ENCODE assay signal across 8 cellular contexts in genomic region chr21:15552914-15553491, GRCh38.
DNase-seq lines count a peak whose midpoint lies in the region; ATAC-seq and TF ChIP-seq lines count a peak whose summit lies in the region.
"Had no signal": no experiment of that assay in that cellular context is flagged by ENCODE, and none has a peak within 500 bp of the region (broad histone marks: within the 10 kb centered on the region; RNA-seq: fewer than 3 reads in every experiment).

No MANE protein-coding gene starts in this region.

- H3K27ac Mint-ChIP-seq in endodermal cell (no peak overlapping the region), progenitor cell of endocrine pancreas (no peak overlapping the region)

- H3K4me3 Mint-ChIP-seq in endodermal cell (no peak overlapping the region), progenitor cell of endocrine pancreas (ENCODE audit: low read depth) (no peak overlapping the region)

- ATAC-seq in HG03039 (IDR thresholded peaks at IDR 0.05; ENCODE audit: unreplicated experiment), result no peak
- no peak for ATAC-seq in GM21526 (IDR thresholded peaks at IDR 0.05; ENCODE audit: low FRiP score, unreplicated experiment)

- H3K27me3 ChIP-seq in endodermal cell (ENCODE audit: control insufficient read depth, insufficient read depth, low read length, poor library complexity, severe bottlenecking), result no peaks in the 10 kb centered on the region

- H3K9me3 ChIP-seq in endodermal cell (ENCODE audit: control insufficient read depth, low read length), result peaks cover 16% of the 10 kb centered on the region

- H3K9me3 Mint-ChIP-seq in endodermal cell (peaks cover 12% of the 10 kb centered on the region), progenitor cell of endocrine pancreas (ENCODE audit: low read depth) (peaks cover 4% of the 10 kb centered on the region)

- H3K36me3 Mint-ChIP-seq in endodermal cell (ENCODE audit: low read depth) (no peaks in the 10 kb centered on the region), progenitor cell of endocrine pancreas (ENCODE audit: insufficient read depth) (no peaks in the 10 kb centered on the region)

- WGBS in endodermal cell (ENCODE audit: insufficient coverage in 1 of 2, insufficient read length in 1 of 2), 2 experiments, result 74 to 75% methylated on average over 2 to 3 of the region's 3 CpGs

- no peak overlapping the region for H3K27ac ChIP-seq in endodermal cell (ENCODE audit: low read depth, low read length)

- DNase-seq in GM12864 (ENCODE audit: low read depth), result no peak
- DNase-seq in NCI-H226, result peak; percentile 23
- no peak for DNase-seq in endodermal cell
- no peak for DNase-seq in progenitor cell of endocrine pancreas (ENCODE audit: low spot score, unreplicated experiment)
- DNase-seq in effector CD8-positive, alpha-beta T cell (lab: John Stamatoyannopoulos, UW), result no peak
- DNase-seq: T-helper 9 cell had no signal

- H3K4me1 Mint-ChIP-seq in endodermal cell (peaks cover 6% of the 10 kb centered on the region), progenitor cell of endocrine pancreas (ENCODE audit: low read depth) (no peaks in the 10 kb centered on the region)

- no peak overlapping the region for H3K9ac ChIP-seq in endodermal cell (ENCODE audit: extremely low read depth, low read length, poor library complexity, severe bottlenecking)

- TF ChIP-seq CTCF in GM12864 (IDR thresholded peaks at IDR 0.05; ENCODE audit: low read depth, low read length, missing control alignments), result peak; percentile 9
- peak; percentile 79 for TF ChIP-seq CTCF in endodermal cell (conservative IDR thresholded peaks at IDR 0.05)
- TF ChIP-seq CTCF in progenitor cell of endocrine pancreas (IDR thresholded peaks at IDR 0.05; ENCODE audit: unreplicated experiment), result peak; percentile 44

- no peaks in the 10 kb centered on the region for H3K36me3 ChIP-seq in endodermal cell (ENCODE audit: control insufficient read depth, insufficient read depth, low read length)

- no peak overlapping the region for H3K4me3 ChIP-seq in GM12864 (ENCODE audit: low read depth, low read length)
- no peak overlapping the region for H3K4me3 ChIP-seq in endodermal cell (ENCODE audit: low read length)

- no peaks in the 10 kb centered on the region for H3K4me1 ChIP-seq in endodermal cell (ENCODE audit: control insufficient read depth, insufficient read depth, low read length)

- H3K27me3 Mint-ChIP-seq in endodermal cell (ENCODE audit: insufficient read depth) (peaks cover 3% of the 10 kb centered on the region), progenitor cell of endocrine pancreas (no peaks in the 10 kb centered on the region)

Comparison
In these comparisons a context has a peak if more than half of its experiments do, and no peak if none do; other contexts are left out.
1. CTCF ChIP-seq: peak in every context shown above with its lines; median percentile 79 in endodermal cell; 44 in progenitor cell of endocrine pancreas; 9 in GM12864.